Comparison of ENCODE assay signal across 2 cellular contexts in the genomic region with DNA sequence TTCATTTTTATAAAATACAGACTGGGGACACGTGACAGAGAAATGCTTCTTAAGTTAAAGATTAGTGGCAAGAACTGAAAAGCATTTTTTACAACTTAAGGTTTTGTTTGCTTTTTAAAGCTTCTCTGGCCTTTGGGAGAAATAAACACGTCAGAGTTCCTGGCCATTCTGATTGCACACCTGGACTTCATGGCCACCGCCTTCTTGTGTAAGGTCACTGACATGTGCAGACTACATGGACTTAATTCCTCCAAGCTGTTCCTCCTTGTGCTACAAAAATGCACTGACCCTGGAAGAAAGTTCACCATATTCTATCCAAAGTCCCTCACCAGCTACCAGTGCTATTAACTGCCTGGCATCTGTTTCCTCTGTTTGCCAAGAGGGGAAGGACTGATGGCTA.
TF ChIP-seq lines count a peak whose summit lies in the region.

No MANE protein-coding gene starts in this region.

TF ChIP-seq in K562, 482 proteins besides CTCF, POLR2A, EP300 and RAD21 (continues in another document):
- TF ChIP-seq SMAD4 (CRISPR knock-in tag; conservative IDR thresholded peaks at IDR 0.05), result no peak
- TF ChIP-seq, protein P1, sequence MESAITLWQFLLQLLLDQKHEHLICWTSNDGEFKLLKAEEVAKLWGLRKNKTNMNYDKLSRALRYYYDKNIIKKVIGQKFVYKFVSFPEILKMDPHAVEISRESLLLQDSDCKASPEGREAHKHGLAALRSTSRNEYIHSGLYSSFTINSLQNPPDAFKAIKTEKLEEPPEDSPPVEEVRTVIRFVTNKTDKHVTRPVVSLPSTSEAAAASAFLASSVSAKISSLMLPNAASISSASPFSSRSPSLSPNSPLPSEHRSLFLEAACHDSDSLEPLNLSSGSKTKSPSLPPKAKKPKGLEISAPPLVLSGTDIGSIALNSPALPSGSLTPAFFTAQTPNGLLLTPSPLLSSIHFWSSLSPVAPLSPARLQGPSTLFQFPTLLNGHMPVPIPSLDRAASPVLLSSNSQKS (CRISPR knock-in tag; IDR thresholded peaks at IDR 0.05), result no peak
- no peak for TF ChIP-seq TEAD4 (IDR thresholded peaks at IDR 0.05; ENCODE audit: low read length)
- TF ChIP-seq TEAD4 (CRISPR knock-in tag; IDR thresholded peaks at IDR 0.05; ENCODE audit: borderline replicate concordance), result no peak
- no peak for TF ChIP-seq ZNF175 (CRISPR knock-in tag; IDR thresholded peaks at IDR 0.05; ENCODE audit: low read depth)
- TF ChIP-seq, protein P2, sequence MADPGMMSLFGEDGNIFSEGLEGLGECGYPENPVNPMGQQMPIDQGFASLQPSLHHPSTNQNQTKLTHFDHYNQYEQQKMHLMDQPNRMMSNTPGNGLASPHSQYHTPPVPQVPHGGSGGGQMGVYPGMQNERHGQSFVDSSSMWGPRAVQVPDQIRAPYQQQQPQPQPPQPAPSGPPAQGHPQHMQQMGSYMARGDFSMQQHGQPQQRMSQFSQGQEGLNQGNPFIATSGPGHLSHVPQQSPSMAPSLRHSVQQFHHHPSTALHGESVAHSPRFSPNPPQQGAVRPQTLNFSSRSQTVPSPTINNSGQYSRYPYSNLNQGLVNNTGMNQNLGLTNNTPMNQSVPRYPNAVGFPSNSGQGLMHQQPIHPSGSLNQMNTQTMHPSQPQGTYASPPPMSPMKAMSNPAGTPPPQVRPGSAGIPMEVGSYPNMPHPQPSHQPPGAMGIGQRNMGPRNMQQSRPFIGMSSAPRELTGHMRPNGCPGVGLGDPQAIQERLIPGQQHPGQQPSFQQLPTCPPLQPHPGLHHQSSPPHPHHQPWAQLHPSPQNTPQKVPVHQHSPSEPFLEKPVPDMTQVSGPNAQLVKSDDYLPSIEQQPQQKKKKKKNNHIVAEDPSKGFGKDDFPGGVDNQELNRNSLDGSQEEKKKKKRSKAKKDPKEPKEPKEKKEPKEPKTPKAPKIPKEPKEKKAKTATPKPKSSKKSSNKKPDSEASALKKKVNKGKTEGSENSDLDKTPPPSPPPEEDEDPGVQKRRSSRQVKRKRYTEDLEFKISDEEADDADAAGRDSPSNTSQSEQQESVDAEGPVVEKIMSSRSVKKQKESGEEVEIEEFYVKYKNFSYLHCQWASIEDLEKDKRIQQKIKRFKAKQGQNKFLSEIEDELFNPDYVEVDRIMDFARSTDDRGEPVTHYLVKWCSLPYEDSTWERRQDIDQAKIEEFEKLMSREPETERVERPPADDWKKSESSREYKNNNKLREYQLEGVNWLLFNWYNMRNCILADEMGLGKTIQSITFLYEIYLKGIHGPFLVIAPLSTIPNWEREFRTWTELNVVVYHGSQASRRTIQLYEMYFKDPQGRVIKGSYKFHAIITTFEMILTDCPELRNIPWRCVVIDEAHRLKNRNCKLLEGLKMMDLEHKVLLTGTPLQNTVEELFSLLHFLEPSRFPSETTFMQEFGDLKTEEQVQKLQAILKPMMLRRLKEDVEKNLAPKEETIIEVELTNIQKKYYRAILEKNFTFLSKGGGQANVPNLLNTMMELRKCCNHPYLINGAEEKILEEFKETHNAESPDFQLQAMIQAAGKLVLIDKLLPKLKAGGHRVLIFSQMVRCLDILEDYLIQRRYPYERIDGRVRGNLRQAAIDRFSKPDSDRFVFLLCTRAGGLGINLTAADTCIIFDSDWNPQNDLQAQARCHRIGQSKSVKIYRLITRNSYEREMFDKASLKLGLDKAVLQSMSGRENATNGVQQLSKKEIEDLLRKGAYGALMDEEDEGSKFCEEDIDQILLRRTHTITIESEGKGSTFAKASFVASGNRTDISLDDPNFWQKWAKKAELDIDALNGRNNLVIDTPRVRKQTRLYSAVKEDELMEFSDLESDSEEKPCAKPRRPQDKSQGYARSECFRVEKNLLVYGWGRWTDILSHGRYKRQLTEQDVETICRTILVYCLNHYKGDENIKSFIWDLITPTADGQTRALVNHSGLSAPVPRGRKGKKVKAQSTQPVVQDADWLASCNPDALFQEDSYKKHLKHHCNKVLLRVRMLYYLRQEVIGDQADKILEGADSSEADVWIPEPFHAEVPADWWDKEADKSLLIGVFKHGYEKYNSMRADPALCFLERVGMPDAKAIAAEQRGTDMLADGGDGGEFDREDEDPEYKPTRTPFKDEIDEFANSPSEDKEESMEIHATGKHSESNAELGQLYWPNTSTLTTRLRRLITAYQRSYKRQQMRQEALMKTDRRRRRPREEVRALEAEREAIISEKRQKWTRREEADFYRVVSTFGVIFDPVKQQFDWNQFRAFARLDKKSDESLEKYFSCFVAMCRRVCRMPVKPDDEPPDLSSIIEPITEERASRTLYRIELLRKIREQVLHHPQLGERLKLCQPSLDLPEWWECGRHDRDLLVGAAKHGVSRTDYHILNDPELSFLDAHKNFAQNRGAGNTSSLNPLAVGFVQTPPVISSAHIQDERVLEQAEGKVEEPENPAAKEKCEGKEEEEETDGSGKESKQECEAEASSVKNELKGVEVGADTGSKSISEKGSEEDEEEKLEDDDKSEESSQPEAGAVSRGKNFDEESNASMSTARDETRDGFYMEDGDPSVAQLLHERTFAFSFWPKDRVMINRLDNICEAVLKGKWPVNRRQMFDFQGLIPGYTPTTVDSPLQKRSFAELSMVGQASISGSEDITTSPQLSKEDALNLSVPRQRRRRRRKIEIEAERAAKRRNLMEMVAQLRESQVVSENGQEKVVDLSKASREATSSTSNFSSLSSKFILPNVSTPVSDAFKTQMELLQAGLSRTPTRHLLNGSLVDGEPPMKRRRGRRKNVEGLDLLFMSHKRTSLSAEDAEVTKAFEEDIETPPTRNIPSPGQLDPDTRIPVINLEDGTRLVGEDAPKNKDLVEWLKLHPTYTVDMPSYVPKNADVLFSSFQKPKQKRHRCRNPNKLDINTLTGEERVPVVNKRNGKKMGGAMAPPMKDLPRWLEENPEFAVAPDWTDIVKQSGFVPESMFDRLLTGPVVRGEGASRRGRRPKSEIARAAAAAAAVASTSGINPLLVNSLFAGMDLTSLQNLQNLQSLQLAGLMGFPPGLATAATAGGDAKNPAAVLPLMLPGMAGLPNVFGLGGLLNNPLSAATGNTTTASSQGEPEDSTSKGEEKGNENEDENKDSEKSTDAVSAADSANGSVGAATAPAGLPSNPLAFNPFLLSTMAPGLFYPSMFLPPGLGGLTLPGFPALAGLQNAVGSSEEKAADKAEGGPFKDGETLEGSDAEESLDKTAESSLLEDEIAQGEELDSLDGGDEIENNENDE (IDR thresholded peaks at IDR 0.05; ENCODE audit: low read depth, low read length), result no peak
- TF ChIP-seq NCOA1 (IDR thresholded peaks at IDR 0.05; ENCODE audit: low read depth), result no peak
- TF ChIP-seq COPS2 (conservative IDR thresholded peaks at IDR 0.05), result no peak
- no peak for TF ChIP-seq MYC (IDR thresholded peaks at IDR 0.05; ENCODE audit: low read depth, low read length)
- no peak for TF ChIP-seq MYC (CRISPR knock-in tag; IDR thresholded peaks at IDR 0.05; ENCODE audit: borderline replicate concordance, low read depth)
- no peak for TF ChIP-seq ETV6 (IDR thresholded peaks at IDR 0.05; ENCODE audit: borderline replicate concordance in 1 of 2, low read depth in 2 of 2, low read length in 1 of 2)
- no peak for TF ChIP-seq ETV6 (CRISPR knock-in tag; IDR thresholded peaks at IDR 0.05; ENCODE audit: borderline replicate concordance)

TF ChIP-seq in WTC11, 78 proteins besides CTCF, POLR2A, EP300 and RAD21:
- TF ChIP-seq, protein P3, sequence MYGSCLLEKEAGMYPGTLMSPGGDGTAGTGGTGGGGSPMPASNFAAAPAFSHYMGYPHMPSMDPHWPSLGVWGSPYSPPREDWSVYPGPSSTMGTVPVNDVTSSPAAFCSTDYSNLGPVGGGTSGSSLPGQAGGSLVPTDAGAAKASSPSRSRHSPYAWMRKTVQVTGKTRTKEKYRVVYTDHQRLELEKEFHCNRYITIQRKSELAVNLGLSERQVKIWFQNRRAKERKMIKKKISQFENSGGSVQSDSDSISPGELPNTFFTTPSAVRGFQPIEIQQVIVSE (CRISPR knock-in tag; IDR thresholded peaks at IDR 0.05; ENCODE audit: borderline replicate concordance), result no peak
